ENCODE assay signal across 9 cellular contexts in the genomic region with DNA sequence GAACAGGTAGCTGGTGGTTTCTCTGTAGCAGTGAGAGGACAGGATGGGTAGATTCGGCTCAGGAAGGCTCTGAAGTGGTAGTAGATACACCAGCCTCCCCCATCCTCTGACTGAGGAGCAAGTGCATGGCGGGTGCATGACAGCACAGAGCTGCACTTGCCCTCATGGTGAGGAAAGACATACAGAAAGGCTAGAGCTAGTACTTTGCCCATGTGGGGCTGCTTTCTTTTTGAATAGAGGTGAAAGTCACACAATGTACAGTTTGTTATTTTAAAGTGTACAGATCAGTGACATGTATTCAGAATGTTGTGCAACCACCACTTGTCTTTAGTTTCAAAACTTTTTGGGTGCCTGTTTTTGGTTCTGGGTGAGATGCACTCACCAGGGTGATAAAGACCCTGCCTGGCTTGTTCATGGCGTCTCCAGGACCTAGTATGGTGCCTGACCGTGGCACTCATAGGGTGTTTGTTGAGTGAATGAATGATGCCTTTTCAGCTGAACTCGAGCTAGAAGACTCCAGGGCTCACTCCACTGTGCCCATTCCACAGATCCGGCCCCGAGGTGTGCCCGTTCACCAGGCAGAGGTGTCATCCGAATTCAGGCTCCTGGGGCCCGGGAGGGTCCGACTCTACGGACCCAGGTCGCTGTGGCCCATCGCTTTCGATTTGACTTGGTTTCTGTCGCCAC. TPM values are rescaled to one million over a fixed set of nuclear protein-coding genes. Genes with fewer than 3 reads are reported as not detected.
DNase-seq lines count a peak whose midpoint lies in the region; ATAC-seq, FAIRE-seq and TF ChIP-seq lines count a peak whose summit lies in the region.
"Had no signal": no experiment of that assay in that cellular context is flagged by ENCODE, and none has a peak within 500 bp of the region (broad histone marks: within the 10 kb centered on the region; RNA-seq: fewer than 3 reads in every experiment).

No MANE protein-coding gene starts in this region.

- ATAC-seq in left lung: no peak
- ATAC-seq in foreskin keratinocyte: no peak
- ATAC-seq in GM18520 (IDR thresholded peaks at IDR 0.05; ENCODE audit: unreplicated experiment): no peak

- DNase-seq in CD4-positive, alpha-beta memory T cell: peak in 4 of 5 donors; percentile 37 to 56 (median 50)
- DNase-seq in HFF-Myc (ENCODE audit: extremely low read depth, low read depth) (no peak), left lung (no peak), tibial nerve (ENCODE audit: low spot score in 2 of 2) (no peak), foreskin keratinocyte (no peak), D721Med (ENCODE audit: insufficient read length, low spot score) (no peak)
- peak; percentile 44 for DNase-seq in activated naive CD4-positive, alpha-beta T cell treated with Interleukin-2 at 50 U/mL for 16 hours

- H3K27ac ChIP-seq in CD4-positive, alpha-beta memory T cell (ENCODE audit: low read depth, low read length): peak overlapping the region; percentile 80
- H3K27ac ChIP-seq in left lung: peak overlapping the region; percentile 89 to 92
- peak overlapping the region; percentile 32 to 95 (median 92) for H3K27ac ChIP-seq in tibial nerve
- no peak overlapping the region for H3K27ac ChIP-seq in foreskin keratinocyte

- peaks cover 15% of the 10 kb centered on the region for H3K36me3 ChIP-seq in CD4-positive, alpha-beta memory T cell (ENCODE audit: insufficient read depth, low read length)
- H3K36me3 ChIP-seq in left lung (peaks cover 0 to 25% of the 10 kb centered on the region in 2 donors), tibial nerve (no peaks in the 10 kb centered on the region)

- no peak for TF ChIP-seq POLR2A in tibial nerve (IDR thresholded peaks at IDR 0.05)

- H3K27me3 Mint-ChIP-seq in CD4-positive, alpha-beta memory T cell: no peaks in the 10 kb centered on the region

- H3K36me3 Mint-ChIP-seq in CD4-positive, alpha-beta memory T cell: peaks cover 22 to 25% of the 10 kb centered on the region in 2 donors

- no peaks in the 10 kb centered on the region for H3K9me3 Mint-ChIP-seq in CD4-positive, alpha-beta memory T cell

- peak overlapping the region in 1 of 2 donors; percentile 57 for H3K4me3 ChIP-seq in CD4-positive, alpha-beta memory T cell (ENCODE audit: low read length in 2 of 2)
- H3K4me3 ChIP-seq in HFF-Myc (replicated peaks; ENCODE audit: low read depth, low read length) (peak overlapping the region; percentile 44), left lung (peak overlapping the region; percentile 48 to 64), tibial nerve (peak overlapping the region; percentile 49 to 87 (median 57))

- peak overlapping the region; percentile 90 to 98 (median 95) for H3K27ac Mint-ChIP-seq in CD4-positive, alpha-beta memory T cell

- H3K4me1 Mint-ChIP-seq in CD4-positive, alpha-beta memory T cell: peaks cover 44 to 79% (median 60%) of the 10 kb centered on the region in 4 donors

- H3K27me3 ChIP-seq in CD4-positive, alpha-beta memory T cell (ENCODE audit: insufficient read depth, low read length): no peaks in the 10 kb centered on the region
- no peaks in the 10 kb centered on the region for H3K27me3 ChIP-seq in left lung
- H3K27me3 ChIP-seq in tibial nerve: no peaks in the 10 kb centered on the region
- H3K27me3 ChIP-seq in foreskin keratinocyte: no peaks in the 10 kb centered on the region

- POLR2A ChIA-PET in CD4-positive, alpha-beta memory T cell (lab: Charles Lee; ENCODE audit: partially characterized antibody): interaction anchor here (0.7 to 5.8 kb wide), 9 partner anchors 12 to 44 kb away, joined by 3 to 71 read pairs (median 13); a partner anchor contains a TSS

- 25 to 28% methylated on average over 15 to 16 of the region's 16 CpGs for whole genome bisulfite sequencing in tibial nerve, 2 donors

- peaks cover 54% of the 10 kb centered on the region for H3K4me1 ChIP-seq in CD4-positive, alpha-beta memory T cell (ENCODE audit: insufficient read depth, low read length)
- H3K4me1 ChIP-seq in left lung (peaks cover 49 to 98% of the 10 kb centered on the region in 2 donors), tibial nerve (peaks cover 0 to 72% (median 48%) of the 10 kb centered on the region in 4 donors), foreskin keratinocyte (peaks cover 16% of the 10 kb centered on the region)

- no peak for TF ChIP-seq CTCF in HFF-Myc (IDR thresholded peaks at IDR 0.05; ENCODE audit: low read depth, low read length, missing control alignments)
- no peak for TF ChIP-seq CTCF in left lung (IDR thresholded peaks at IDR 0.05)
- no peak for TF ChIP-seq CTCF in tibial nerve (IDR thresholded peaks at IDR 0.05)
- no peak for TF ChIP-seq CTCF in foreskin keratinocyte (conservative IDR thresholded peaks at IDR 0.05)
- TF ChIP-seq CTCF in D721Med (IDR thresholded peaks at IDR 0.05; ENCODE audit: insufficient read depth, missing control alignments): no peak

- CTCF ChIA-PET in CD4-positive, alpha-beta memory T cell (lab: Charles Lee; ENCODE audit: partially characterized antibody): interaction anchor here (1.1 kb wide), 1 partner anchor 11 kb away, joined by 6 read pairs; a partner anchor contains a TSS

- peak overlapping the region; percentile 84 to 94 (median 90) for H3K4me3 Mint-ChIP-seq in CD4-positive, alpha-beta memory T cell

- no peaks in the 10 kb centered on the region for H3K9me3 ChIP-seq in CD4-positive, alpha-beta memory T cell (ENCODE audit: control insufficient read depth in 1 of 2, low read length in 2 of 2)
- H3K9me3 ChIP-seq in left lung (no peaks in the 10 kb centered on the region), tibial nerve (no peaks in the 10 kb centered on the region)

- no peak for TF ChIP-seq EP300 in tibial nerve (IDR thresholded peaks at IDR 0.05)

- no peak for FAIRE-seq in D721Med (lab: Jason Lieb, UNC)
- FAIRE-seq: endometrium had no signal

- intact Hi-C loops in CD4-positive, alpha-beta memory T cell (cut with micrococcal nuclease): loop anchor here (1.0 kb wide), 1 partner anchor 23 kb away; a partner anchor contains a TSS
- intact Hi-C loops in left lung (cut with DNase I): no loop called here

RNA-seq across cellular contexts. Expression of a gene that starts 0.4 kb away (rescaled TPM):
- total RNA-seq in CD4-positive, alpha-beta memory T cell: 10 to 100 TPM; 25.5 to 25.6 TPM
- 100 to 1,000 TPM; 109 to 136 TPM for polyA plus RNA-seq in CD4-positive, alpha-beta memory T cell
- total RNA-seq in left lung: 10 to 100 TPM; 58.2 to 87.7 TPM
- 10 to 100 TPM; 39.6 to 91.6 (median 55.6) TPM for total RNA-seq in tibial nerve
- total RNA-seq in foreskin keratinocyte: 0.99 and 1.6 TPM in 2 replicates
- polyA plus RNA-seq in foreskin keratinocyte: 5.3 and 6.3 TPM in 2 replicates

RNA-seq across cellular contexts. Expression of a gene that starts 6.4 kb away (rescaled TPM):
- 100 to 1,000 TPM in 1 of 2 experiments, 10 to 100 TPM in 1; 98.5 to 107 TPM for total RNA-seq in CD4-positive, alpha-beta memory T cell
- polyA plus RNA-seq in CD4-positive, alpha-beta memory T cell: 100 to 1,000 TPM; 401 to 612 TPM
- total RNA-seq in left lung: 100 to 1,000 TPM; 176 to 250 TPM
- 10 to 100 TPM in 2 of 4 donors, 1 to 10 TPM in 2; 4.3 to 24.0 (median 11.8) TPM for total RNA-seq in tibial nerve
- 93.1 and 116 TPM in 2 replicates for total RNA-seq in foreskin keratinocyte
- polyA plus RNA-seq in foreskin keratinocyte: 286 and 294 TPM in 2 replicates

RNA-seq across cellular contexts. Expression of a gene that starts 11.7 kb away (rescaled TPM):
- 10 to 100 TPM; 73.6 to 77.1 TPM for total RNA-seq in CD4-positive, alpha-beta memory T cell
- 100 to 1,000 TPM; 176 to 215 TPM for polyA plus RNA-seq in CD4-positive, alpha-beta memory T cell
- 100 to 1,000 TPM; 101 to 107 TPM for total RNA-seq in left lung
- total RNA-seq in tibial nerve: 100 to 1,000 TPM; 117 to 212 (median 162) TPM
- total RNA-seq in foreskin keratinocyte: 164 and 177 TPM in 2 replicates
- 231 and 251 TPM in 2 replicates for polyA plus RNA-seq in foreskin keratinocyte

RNA-seq across cellular contexts. Expression of a gene that starts 18.7 kb away (rescaled TPM):
- total RNA-seq in CD4-positive, alpha-beta memory T cell: 10 to 100 TPM; 13.3 to 14.3 TPM
- polyA plus RNA-seq in CD4-positive, alpha-beta memory T cell: 10 to 100 TPM; 15.3 to 17.9 TPM
- 10 to 100 TPM; 28.2 to 39.6 TPM for total RNA-seq in left lung
- total RNA-seq in tibial nerve: 10 to 100 TPM; 12.9 to 29.4 (median 16.6) TPM
- 8.1 and 8.8 TPM in 2 replicates for total RNA-seq in foreskin keratinocyte
- 12.7 and 12.8 TPM in 2 replicates for polyA plus RNA-seq in foreskin keratinocyte

RNA-seq across cellular contexts. Expression of a gene that starts 22.5 kb away (rescaled TPM):
- 10 to 100 TPM; 28.5 to 38.1 TPM for total RNA-seq in CD4-positive, alpha-beta memory T cell
- 10 to 100 TPM in 1 of 2 donors, 1 to 10 TPM in 1; 8.4 to 11.0 TPM for polyA plus RNA-seq in CD4-positive, alpha-beta memory T cell
- total RNA-seq in left lung (100 to 1,000 TPM in 1 of 2 donors, 10 to 100 TPM in 1; 71.8 to 126 TPM), tibial nerve (10 to 100 TPM; 24.7 to 34.3 (median 27.1) TPM), foreskin keratinocyte (36.2 and 36.8 TPM in 2 replicates)
- 24.9 and 27.2 TPM in 2 replicates for polyA plus RNA-seq in foreskin keratinocyte

Comparison
In these comparisons a context has a peak if more than half of its experiments do, and no peak if none do; other contexts are left out.
1. DNase-seq: peak in CD4-positive, alpha-beta memory T cell (4 of 5) and activated naive CD4-positive, alpha-beta T cell treated with Interleukin-2 at 50 U/mL for 16 hours (single experiment); none in HFF-Myc (single experiment), left lung (0 of 2), tibial nerve (0 of 2), foreskin keratinocyte (0 of 2) and D721Med (single experiment).
2. RNA of a gene that starts 0.4 kb away (total RNA-seq): 58.2 to 87.7 TPM in left lung, 39.6 to 91.6 TPM in tibial nerve and 25.5 to 25.6 TPM in CD4-positive, alpha-beta memory T cell; 0.99 to 1.6 TPM in foreskin keratinocyte; every median in the first group is over 10 times any median in the second.